Comparison of ENCODE assay signal across 15 cellular contexts in genomic region chr10:15166325-15166724, GRCh38. TPM values are rescaled to one million over a fixed set of nuclear protein-coding genes. Genes with fewer than 3 reads are reported as not detected.
DNase-seq lines count a peak whose midpoint lies in the region; ATAC-seq and TF ChIP-seq lines count a peak whose summit lies in the region.
"Had no signal": no experiment of that assay in that cellular context is flagged by ENCODE, and none has a peak within 500 bp of the region (broad histone marks: within the 10 kb centered on the region; RNA-seq: fewer than 3 reads in every experiment).

No MANE protein-coding gene starts in this region.

- CTCF ChIA-PET in MCF 10A (lab: Yijun Ruan, JAX) = interaction anchor here (0.6 to 1.7 kb wide), 10 partner anchors 10 to 226 kb away, joined by 3 to 8 read pairs (median 3); no protein-coding TSS in a partner anchor
- CTCF ChIA-PET in activated CD4-positive, alpha-beta memory T cell treated with anti-CD3 and anti-CD28 coated beads, Interleukin-2, amount 10 ng/mL, durations not matched to agents 7 days and 5 days (lab: Charles Lee) = interaction anchor here (1.2 to 5.0 kb wide), 8 partner anchors 19 to 204 kb away, joined by 3 to 29 read pairs (median 5); partner anchors contain the start of gene FAM171A1

- H3K27me3 Mint-ChIP-seq in MCF 10A (ENCODE audit: insufficient read depth, unreplicated experiment) = no peaks in the 10 kb centered on the region
- no peaks in the 10 kb centered on the region for H3K27me3 Mint-ChIP-seq in activated CD4-positive, alpha-beta memory T cell treated with anti-CD3 and anti-CD28 coated beads, Interleukin-2, amount 10 ng/mL, durations not matched to agents 7 days and 5 days

- H3K36me3 Mint-ChIP-seq in MCF 10A (ENCODE audit: insufficient read depth, unreplicated experiment) = peaks cover 7% of the 10 kb centered on the region
- H3K36me3 Mint-ChIP-seq in activated CD4-positive, alpha-beta memory T cell treated with anti-CD3 and anti-CD28 coated beads, Interleukin-2, amount 10 ng/mL, durations not matched to agents 7 days and 5 days (ENCODE audit: low read depth) = peaks cover 22% of the 10 kb centered on the region

- no peaks in the 10 kb centered on the region for H3K9me3 Mint-ChIP-seq in MCF 10A (ENCODE audit: unreplicated experiment)
- no peaks in the 10 kb centered on the region for H3K9me3 Mint-ChIP-seq in activated CD4-positive, alpha-beta memory T cell treated with anti-CD3 and anti-CD28 coated beads, Interleukin-2, amount 10 ng/mL, durations not matched to agents 7 days and 5 days

- intact Hi-C loops in MCF 10A (cut with micrococcal nuclease) = loop anchor here (5.0 to 10.0 kb wide), 3 partner anchors 36 to 292 kb away; partner anchors contain the start of genes FAM171A1 and SUV39H2
- intact Hi-C loops in breast epithelium (cut with DNase I; ENCODE audit: low total_unique reads) = loop anchor here (5.0 kb wide), 1 partner anchor 204 kb away; no protein-coding TSS in a partner anchor

- no peak overlapping the region for H3K27ac Mint-ChIP-seq in MCF 10A (ENCODE audit: low read depth, unreplicated experiment)
- H3K27ac Mint-ChIP-seq in activated CD4-positive, alpha-beta memory T cell treated with anti-CD3 and anti-CD28 coated beads, Interleukin-2, amount 10 ng/mL, durations not matched to agents 7 days and 5 days = no peak overlapping the region

- no peaks in the 10 kb centered on the region for H3K27me3 ChIP-seq in breast epithelium
- no peaks in the 10 kb centered on the region for H3K27me3 ChIP-seq in subcutaneous abdominal adipose tissue (ENCODE audit: control insufficient read depth in 5 of 5, insufficient read depth in 4 of 5, low read length in 5 of 5)
- H3K27me3 ChIP-seq in SJCRH30 = no peaks in the 10 kb centered on the region
- H3K27me3 ChIP-seq: cardiac muscle cell had no signal

- H3K27ac ChIP-seq in breast epithelium (no peak overlapping the region), subcutaneous abdominal adipose tissue (ENCODE audit: low read depth, low read length) (peak overlapping the region; percentile 93), SJCRH30 (no peak overlapping the region)
- H3K27ac ChIP-seq: BLaER1, cardiac muscle cell had no signal

- no peaks in the 10 kb centered on the region for H3K4me1 ChIP-seq in breast epithelium
- H3K4me1 ChIP-seq in subcutaneous abdominal adipose tissue (ENCODE audit: control insufficient read depth in 5 of 5, insufficient read depth in 5 of 5, low read length in 5 of 5) = peaks cover 3 to 44% (median 43%) of the 10 kb centered on the region in 5 donors
- H3K4me1 ChIP-seq in SJCRH30 = peaks cover 5% of the 10 kb centered on the region; the same call in 1 of the 2 replicates

- no peaks in the 10 kb centered on the region for H3K36me3 ChIP-seq in breast epithelium
- no peaks in the 10 kb centered on the region for H3K36me3 ChIP-seq in subcutaneous abdominal adipose tissue (ENCODE audit: control insufficient read depth in 5 of 5, insufficient read depth in 5 of 5, low read length in 5 of 5)
- H3K36me3 ChIP-seq in SJCRH30 = no peaks in the 10 kb centered on the region
- H3K36me3 ChIP-seq: BLaER1, cardiac muscle cell had no signal

- peaks cover 14% of the 10 kb centered on the region for H3K4me1 Mint-ChIP-seq in MCF 10A (ENCODE audit: insufficient read depth, unreplicated experiment)
- peaks cover 49% of the 10 kb centered on the region for H3K4me1 Mint-ChIP-seq in activated CD4-positive, alpha-beta memory T cell treated with anti-CD3 and anti-CD28 coated beads, Interleukin-2, amount 10 ng/mL, durations not matched to agents 7 days and 5 days

- ATAC-seq in GM21717 (IDR thresholded peaks at IDR 0.05; ENCODE audit: unreplicated experiment) = no peak
- ATAC-seq: mucosa of descending colon had no signal

- H3K9ac ChIP-seq in subcutaneous abdominal adipose tissue (ENCODE audit: low read length in 5 of 5) = peak overlapping the region; percentile 58 to 94 (median 84)
- H3K9ac ChIP-seq: BLaER1 had no signal

- POLR2A ChIA-PET in MCF 10A (lab: Yijun Ruan, JAX) = interaction anchor here (0.6 to 2.6 kb wide), 7 partner anchors 36 to 720 kb away, joined by 3 to 14 read pairs (median 5); partner anchors contain the start of genes DCLRE1C, FAM171A1, RPP38 and SUV39H2
- POLR2A ChIA-PET in activated CD4-positive, alpha-beta memory T cell treated with anti-CD3 and anti-CD28 coated beads, Interleukin-2, amount 10 ng/mL, durations not matched to agents 7 days and 5 days (lab: Charles Lee) = interaction anchor here (1.5 to 5.6 kb wide), 5 partner anchors 24 to 60 kb away, joined by 3 to 39 read pairs (median 6); no protein-coding TSS in a partner anchor

- TF ChIP-seq POLR2A in breast epithelium (IDR thresholded peaks at IDR 0.05) = no peak

- H3K4me3 Mint-ChIP-seq in MCF 10A (ENCODE audit: unreplicated experiment) = peak overlapping the region; percentile 87
- peak overlapping the region; percentile 89 for H3K4me3 Mint-ChIP-seq in activated CD4-positive, alpha-beta memory T cell treated with anti-CD3 and anti-CD28 coated beads, Interleukin-2, amount 10 ng/mL, durations not matched to agents 7 days and 5 days

- H3K4me3 ChIP-seq in breast epithelium = no peak overlapping the region
- H3K4me3 ChIP-seq in fibroblast of villous mesenchyme (ENCODE audit: low read depth, low read length) = peak overlapping the region; percentile 79
- peak overlapping the region; percentile 71 to 98 (median 94) for H3K4me3 ChIP-seq in subcutaneous abdominal adipose tissue (ENCODE audit: low read depth in 1 of 5, low read length in 5 of 5)
- H3K4me3 ChIP-seq in SJCRH30 = no peak overlapping the region
- H3K4me3 ChIP-seq: BLaER1, mucosa of descending colon had no signal

- no peaks in the 10 kb centered on the region for H3K9me3 ChIP-seq in breast epithelium
- no peaks in the 10 kb centered on the region for H3K9me3 ChIP-seq in subcutaneous abdominal adipose tissue (ENCODE audit: control insufficient read depth in 5 of 5, low read length in 5 of 5)
- H3K9me3 ChIP-seq in SJCRH30 (replicated peaks) = no peaks in the 10 kb centered on the region
- H3K9me3 ChIP-seq: BLaER1, mucosa of descending colon had no signal

- TF ChIP-seq CTCF in MCF 10A (IDR thresholded peaks at IDR 0.05; ENCODE audit: unreplicated experiment) = no peak
- TF ChIP-seq CTCF in breast epithelium (IDR thresholded peaks at IDR 0.05) = no peak
- no peak for TF ChIP-seq CTCF in fibroblast of villous mesenchyme (IDR thresholded peaks at IDR 0.05; ENCODE audit: insufficient read depth, low read depth, low read length)

- BruUV-seq in MCF 10A (replicated peaks; lab: Mats Ljungman, UMichigan) = no TSS peak

- DNase-seq in MCF 10A (ENCODE audit: unreplicated experiment) (no peak), breast epithelium (ENCODE audit: low spot score in 2 of 2) (no peak), fibroblast of villous mesenchyme (ENCODE audit: low read depth) (no peak), T-helper 9 cell (no peak), SJCRH30 (no peak)
- no peak for DNase-seq in activated CD4-positive, alpha-beta memory T cell treated with anti-CD3 and anti-CD28 coated beads, Interleukin-2, amount 10 ng/mL, durations not matched to agents 7 days and 5 days
- DNase-seq: activated CD4-positive, alpha-beta T cell treated with anti-CD3 and anti-CD28 coated beads, Interleukin-2, amount 50 U/mL, for 1 hour; hippocampal formation; mucosa of descending colon; NCI-H2029; RPMI8226 had no signal

RNA-seq across cellular contexts. Expression of gene NMT2, which starts 2.2 kb away (rescaled TPM):
- total RNA-seq in MCF 10A (2022) (9.6 and 10.5 TPM in 2 replicates), breast epithelium (10 to 100 TPM; 18.4 to 48.3 (median 32.4) TPM), fibroblast of villous mesenchyme (63.5 and 84.2 TPM in 2 replicates)
- 10 to 100 TPM; 45.1 to 45.5 TPM for total RNA-seq in activated CD4-positive, alpha-beta memory T cell treated with anti-CD3 and anti-CD28 coated beads, Interleukin-2, amount 10 ng/mL, durations not matched to agents 7 days and 5 days
- total RNA-seq in SJCRH30 (2014; rRNA removed; shearing (Covaris generic)) = 22.8 and 22.9 TPM in 2 replicates

Comparison
In these comparisons a context has a peak if more than half of its experiments do, and no peak if none do; other contexts are left out.
1. H3K4me3 ChIP-seq: peak in fibroblast of villous mesenchyme (single experiment) and subcutaneous abdominal adipose tissue (5 of 5); none in breast epithelium (0 of 3) and SJCRH30 (single experiment).